In the genomic region with DNA sequence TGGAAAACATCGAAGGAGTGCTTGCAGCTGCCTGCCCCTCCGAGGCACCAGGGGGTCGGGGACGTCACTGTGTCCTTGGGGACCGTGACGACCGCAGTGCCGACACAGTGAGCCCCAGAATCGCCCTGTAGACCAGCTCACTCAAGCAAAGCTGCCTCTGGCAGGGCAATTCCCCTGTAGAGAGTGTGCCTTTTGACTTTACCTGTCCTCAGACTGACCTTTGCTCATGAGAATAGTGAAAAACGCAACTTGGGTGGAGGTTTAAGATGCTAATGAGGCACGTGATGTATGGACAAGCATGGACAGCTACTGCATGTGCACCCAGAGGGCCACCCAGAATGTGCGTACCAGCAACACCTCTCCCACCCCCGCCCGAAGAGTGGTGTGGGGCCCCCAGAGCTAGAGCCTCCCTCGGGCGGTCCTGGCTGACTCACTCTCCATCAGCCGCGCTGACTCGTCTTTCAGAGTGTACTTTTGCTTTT, we compare ENCODE assay signal across 10 cellular contexts.
DNase-seq lines count a peak whose midpoint lies in the region; ATAC-seq and TF ChIP-seq lines count a peak whose summit lies in the region.
"Had no signal": no experiment of that assay in that cellular context is flagged by ENCODE, and none has a peak within 500 bp of the region (broad histone marks: within the 10 kb centered on the region; RNA-seq: fewer than 3 reads in every experiment).

No MANE protein-coding gene starts in this region.

- H3K9ac ChIP-seq in SU-DHL-6 (ENCODE audit: low read length), result peak overlapping the region; percentile 40

- no peaks in the 10 kb centered on the region for H4K20me1 ChIP-seq in SU-DHL-6 (ENCODE audit: low read depth, low read length)

- peak; percentile 9 for DNase-seq in NK-92 treated with Interleukin-12 subunit alpha and Interleukin-12 subunit beta, amount 100 ng/mL, for 24 hours (lab: John Stamatoyannopoulos, UW)
- no peak for DNase-seq in NK-92 (lab: John Stamatoyannopoulos, UW; ENCODE audit: unreplicated experiment)
- peak; percentile 63 for DNase-seq in stimulated activated naive B cell treated with anti-CD40 and anti-IgM and Interleukin-4, amounts not matched to agents 10 μg/mL and 1 μg/mL and 100 μg/mL, for 72 hours
- DNase-seq in DMS153 (lab: John Stamatoyannopoulos, UW), result no peak
- DNase-seq in SKM-1 treated with dmso at 0.1 percent for 144 hours (lab: John Stamatoyannopoulos, UW; ENCODE audit: unreplicated experiment), result no peak
- no peak for DNase-seq in middle frontal gyrus (ENCODE audit: extremely low spot score, low spot score)
- DNase-seq: left ventricle myocardium superior had no signal

- no peaks in the 10 kb centered on the region for H3K27me3 ChIP-seq in SU-DHL-6 (ENCODE audit: low read length)
- H3K27me3 ChIP-seq: ascending aorta had no signal

- peak overlapping the region; percentile 50 for H3K4me2 ChIP-seq in SU-DHL-6 (ENCODE audit: low read depth, low read length, poor library complexity, severe bottlenecking)

- no peak overlapping the region for H2AFZ ChIP-seq in SU-DHL-6 (ENCODE audit: low read depth, low read length, severe bottlenecking)

- no peaks in the 10 kb centered on the region for H3K9me2 ChIP-seq in SU-DHL-6 (replicated peaks; ENCODE audit: insufficient read depth, low read length)

- H3K27me3 Mint-ChIP-seq in stimulated activated naive B cell treated with anti-CD40 and anti-IgM and Interleukin-4, amounts not matched to agents 10 μg/mL and 1 μg/mL and 100 μg/mL, for 72 hours, result peaks cover 12 to 14% of the 10 kb centered on the region in 2 donors

- peaks cover 34 to 46% of the 10 kb centered on the region in 2 donors for H3K4me1 Mint-ChIP-seq in stimulated activated naive B cell treated with anti-CD40 and anti-IgM and Interleukin-4, amounts not matched to agents 10 μg/mL and 1 μg/mL and 100 μg/mL, for 72 hours

- H3K27ac Mint-ChIP-seq in stimulated activated naive B cell treated with anti-CD40 and anti-IgM and Interleukin-4, amounts not matched to agents 10 μg/mL and 1 μg/mL and 100 μg/mL, for 72 hours, result peak overlapping the region; percentile 56

- H3F3A ChIP-seq in SU-DHL-6 (ENCODE audit: insufficient read depth), result peaks cover 27% of the 10 kb centered on the region

- no peak for TF ChIP-seq CTCF in SU-DHL-6 (IDR thresholded peaks at IDR 0.05; ENCODE audit: insufficient read depth, low read length, poor library complexity, severe bottlenecking)

- H3K4me3 Mint-ChIP-seq in stimulated activated naive B cell treated with anti-CD40 and anti-IgM and Interleukin-4, amounts not matched to agents 10 μg/mL and 1 μg/mL and 100 μg/mL, for 72 hours, result peak overlapping the region in 1 of 2 donors; percentile 39

- no peaks in the 10 kb centered on the region for H3K9me3 Mint-ChIP-seq in stimulated activated naive B cell treated with anti-CD40 and anti-IgM and Interleukin-4, amounts not matched to agents 10 μg/mL and 1 μg/mL and 100 μg/mL, for 72 hours

- H3K27ac ChIP-seq in SU-DHL-6 (ENCODE audit: low read depth, low read length), result peak overlapping the region; percentile 70
- H3K27ac ChIP-seq: ascending aorta had no signal

- H3K36me3 ChIP-seq in SU-DHL-6 (ENCODE audit: low read length), result no peaks in the 10 kb centered on the region
- H3K36me3 ChIP-seq: ascending aorta had no signal

- H3K4me3 ChIP-seq in SU-DHL-6 (ENCODE audit: insufficient read depth, low read length, poor library complexity, severe bottlenecking), result no peak overlapping the region
- H3K4me3 ChIP-seq: ascending aorta had no signal

- H3K36me3 Mint-ChIP-seq in stimulated activated naive B cell treated with anti-CD40 and anti-IgM and Interleukin-4, amounts not matched to agents 10 μg/mL and 1 μg/mL and 100 μg/mL, for 72 hours, result no peaks in the 10 kb centered on the region

- H3K9me3 ChIP-seq in SU-DHL-6 (ENCODE audit: insufficient read depth, low read length), result no peaks in the 10 kb centered on the region
- H3K9me3 ChIP-seq: ascending aorta had no signal

- H3K79me2 ChIP-seq in SU-DHL-6 (ENCODE audit: insufficient read depth, low read length), result no peaks in the 10 kb centered on the region

- peak; percentile 83 for ATAC-seq in HG02759 (IDR thresholded peaks at IDR 0.05; ENCODE audit: unreplicated experiment)
- peak; percentile 77 to 93 for ATAC-seq in stimulated activated naive B cell treated with anti-CD40 and anti-IgM and Interleukin-4, amounts not matched to agents 10 μg/mL and 1 μg/mL and 100 μg/mL, for 72 hours (replicated peaks)

Comparison
In these comparisons a context has a peak if more than half of its experiments do, and no peak if none do; other contexts are left out.
1. DNase-seq: peak in NK-92 treated with Interleukin-12 subunit alpha and Interleukin-12 subunit beta, amount 100 ng/mL, for 24 hours (single experiment) and stimulated activated naive B cell treated with anti-CD40 and anti-IgM and Interleukin-4, amounts not matched to agents 10 μg/mL and 1 μg/mL and 100 μg/mL, for 72 hours (single experiment); none in NK-92 (single experiment), DMS153 (single experiment), SKM-1 treated with dmso at 0.1 percent for 144 hours (single experiment) and middle frontal gyrus (single experiment).